Comparison of ENCODE assay signal across 8 cellular contexts in the genomic region with DNA sequence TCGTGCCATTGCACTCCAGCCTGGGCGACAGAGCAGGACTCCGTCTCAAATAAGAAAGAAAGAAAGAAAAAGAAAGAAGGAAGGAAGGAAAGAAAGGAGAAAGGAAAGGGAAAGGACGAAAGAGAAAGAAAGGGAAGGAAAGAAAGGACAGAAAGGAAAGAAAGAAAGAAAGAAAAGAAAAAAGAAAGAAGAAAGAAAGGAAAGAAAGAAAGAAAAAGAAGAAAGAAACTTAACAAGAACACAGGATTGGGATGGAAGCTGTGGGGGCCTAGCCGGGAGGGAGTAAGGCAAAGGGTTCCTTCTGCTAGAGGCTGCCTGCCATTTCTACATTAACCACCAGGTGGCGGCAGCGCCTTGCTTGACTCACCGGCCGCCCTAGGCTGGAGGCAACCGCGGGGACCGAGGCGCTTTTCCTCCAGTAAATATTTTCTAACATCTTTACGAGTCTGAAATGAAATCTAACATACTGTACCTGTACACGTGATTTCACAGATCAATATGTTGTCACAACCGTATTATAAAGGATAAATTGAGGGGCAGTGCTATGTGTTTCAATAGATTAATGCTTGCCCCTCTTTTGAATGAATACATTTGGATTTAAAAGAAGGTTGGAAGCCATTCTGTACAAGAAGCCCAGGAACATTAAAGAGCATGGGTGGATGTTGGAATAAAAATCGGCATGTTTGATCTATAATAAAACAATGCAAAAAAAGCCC. TPM values are rescaled to one million over a fixed set of nuclear protein-coding genes. Genes with fewer than 3 reads are reported as not detected.
DNase-seq lines count a peak whose midpoint lies in the region; ATAC-seq and TF ChIP-seq lines count a peak whose summit lies in the region.

No MANE protein-coding gene starts in this region.

- peaks cover 0 to 40% (median 16%) of the 10 kb centered on the region in 9 donors for H3K36me3 ChIP-seq in heart right ventricle

- DNase-seq in SIG-M5 treated with dmso at 0.1 percent for 504 hours (lab: John Stamatoyannopoulos, UW; ENCODE audit: unreplicated experiment) (peak; percentile 73), SIG-M5 (lab: John Stamatoyannopoulos, UW) (no peak), NCI-H2029 (lab: John Stamatoyannopoulos, UW) (peak; percentile 58), T1000 (lab: John Stamatoyannopoulos, UW) (peak; percentile 87), amygdala (lab: John Stamatoyannopoulos, UW) (peak in 54 of 56 donors; percentile 11 to 93 (median 70)), heart right ventricle (peak; percentile 88 to 91), retina (peak; percentile 92)

- H3K9me3 ChIP-seq in heart right ventricle = no peaks in the 10 kb centered on the region

- H3K4me3 ChIP-seq in heart right ventricle = peak overlapping the region in 1 of 10 donors; percentile 10

- WGBS in heart right ventricle, 2 donors = 10 to 13% methylated on average over 17 of the region's 17 CpGs

- H3K27me3 ChIP-seq in heart right ventricle = peaks cover 0 to 20% (median 0%) of the 10 kb centered on the region in 7 donors

- H3K4me1 ChIP-seq in heart right ventricle = peaks cover 5 to 49% (median 32%) of the 10 kb centered on the region in 9 donors

- peak overlapping the region in 5 of 10 donors; percentile 4 to 51 (median 33) for H3K27ac ChIP-seq in heart right ventricle

- intact Hi-C loops in heart right ventricle (cut with DNase I) = loop anchor here in 8 of 10 donors (1.0 to 10.0 kb wide), 15 partner anchors 55 to 204 kb away; a partner anchor contains a TSS

- ATAC-seq in heart right ventricle = peak; percentile 54 to 77 (median 68)
- no peak for ATAC-seq in HG03469 (IDR thresholded peaks at IDR 0.05; ENCODE audit: unreplicated experiment)

- TF ChIP-seq CTCF in heart right ventricle (IDR thresholded peaks at IDR 0.05) = peak; percentile 98 to 100 (median 99)

RNA-seq across cellular contexts. Expression of a gene that starts 6.1 kb away (rescaled TPM):
- total RNA-seq in heart right ventricle = 1 to 10 TPM in 9 of 10 donors, under 1 TPM in 1; 0.79 to 6.2 (median 2.1) TPM
- polyA plus RNA-seq in heart right ventricle = under 1 TPM; 0.65 to 0.88 TPM

RNA-seq across cellular contexts. Expression of a gene that starts 49.5 kb away (rescaled TPM):
- 10 to 100 TPM; 11.2 to 34.0 (median 18.3) TPM for total RNA-seq in heart right ventricle
- polyA plus RNA-seq in heart right ventricle = 10 to 100 TPM; 19.0 to 20.8 TPM

RNA-seq across cellular contexts. Expression of a gene that starts 59.2 kb away (rescaled TPM):
- 10 to 100 TPM in 1 of 10 donors, 1 to 10 TPM in 4, under 1 TPM in 5; 0.17 to 20.0 (median 1.0) TPM for total RNA-seq in heart right ventricle
- 1 to 10 TPM in 1 of 2 donors, under 1 TPM in 1; 0.28 to 1.5 TPM for polyA plus RNA-seq in heart right ventricle
